ENCODE assay signal across 1 cellular context in the genomic region with DNA sequence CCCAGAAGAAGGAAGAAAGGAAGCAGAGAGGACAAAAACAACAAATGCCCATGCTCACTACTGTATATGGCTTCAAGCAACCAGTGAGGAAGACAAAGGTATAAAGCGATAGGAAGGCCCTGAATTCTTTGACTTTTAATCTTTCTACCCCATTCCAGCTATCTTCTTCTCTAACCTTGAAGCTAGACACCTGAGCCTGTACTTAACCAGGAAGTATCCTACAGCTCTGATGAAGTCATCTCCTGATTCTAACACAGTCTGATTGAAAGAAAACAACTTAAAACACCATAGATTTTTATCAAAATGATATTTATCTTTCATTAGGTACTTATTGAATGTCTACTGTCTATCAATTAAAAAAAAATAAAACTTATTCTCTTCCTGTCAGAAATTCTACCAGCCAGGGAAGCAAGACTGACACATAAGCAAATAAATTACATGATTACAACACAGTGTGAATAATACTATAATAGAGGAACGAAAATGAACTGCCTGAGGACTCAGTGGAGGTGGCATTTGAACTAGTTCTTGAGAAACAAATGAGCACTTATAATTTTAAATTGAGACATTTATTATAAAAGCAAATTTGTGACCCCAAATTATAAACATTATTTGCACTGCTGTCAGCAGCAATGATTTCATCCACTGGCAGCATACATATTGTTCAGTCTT.
TF ChIP-seq lines count a peak whose summit lies in the region.

No MANE protein-coding gene starts in this region.

TF ChIP-seq in HEK293, 187 proteins besides CTCF, POLR2A, EP300 and RAD21 (continued from another document):
- TF ChIP-seq, protein P1, sequence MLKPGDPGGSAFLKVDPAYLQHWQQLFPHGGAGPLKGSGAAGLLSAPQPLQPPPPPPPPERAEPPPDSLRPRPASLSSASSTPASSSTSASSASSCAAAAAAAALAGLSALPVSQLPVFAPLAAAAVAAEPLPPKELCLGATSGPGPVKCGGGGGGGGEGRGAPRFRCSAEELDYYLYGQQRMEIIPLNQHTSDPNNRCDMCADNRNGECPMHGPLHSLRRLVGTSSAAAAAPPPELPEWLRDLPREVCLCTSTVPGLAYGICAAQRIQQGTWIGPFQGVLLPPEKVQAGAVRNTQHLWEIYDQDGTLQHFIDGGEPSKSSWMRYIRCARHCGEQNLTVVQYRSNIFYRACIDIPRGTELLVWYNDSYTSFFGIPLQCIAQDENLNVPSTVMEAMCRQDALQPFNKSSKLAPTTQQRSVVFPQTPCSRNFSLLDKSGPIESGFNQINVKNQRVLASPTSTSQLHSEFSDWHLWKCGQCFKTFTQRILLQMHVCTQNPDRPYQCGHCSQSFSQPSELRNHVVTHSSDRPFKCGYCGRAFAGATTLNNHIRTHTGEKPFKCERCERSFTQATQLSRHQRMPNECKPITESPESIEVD (tag by site-specific recombination; IDR thresholded peaks at IDR 0.05), result peak; percentile 56
- no peak for TF ChIP-seq ZNF24 (tag by site-specific recombination; IDR thresholded peaks at IDR 0.05)
- TF ChIP-seq ZNF776 (tag by site-specific recombination; IDR thresholded peaks at IDR 0.05; ENCODE audit: borderline replicate concordance), result no peak
- no peak for TF ChIP-seq MZF1 (tag by site-specific recombination; IDR thresholded peaks at IDR 0.05; ENCODE audit: borderline replicate concordance)
- peak; percentile 59 for TF ChIP-seq ZNF629 (tag by site-specific recombination; IDR thresholded peaks at IDR 0.05)
- no peak for TF ChIP-seq ZNF202 (tag by site-specific recombination; IDR thresholded peaks at IDR 0.05; ENCODE audit: borderline replicate concordance)
- TF ChIP-seq FEZF1 (tag by site-specific recombination; IDR thresholded peaks at IDR 0.05), result peak; percentile 57
TF ChIP-seq in HEK293: peak in this region for 9.
